ENCODE assay signal across 23 cellular contexts in genomic region chr14:24741871-24742270, GRCh38.
DNase-seq lines count a peak whose midpoint lies in the region; TF ChIP-seq lines count a peak whose summit lies in the region.
"Had no signal": no experiment of that assay in that cellular context is flagged by ENCODE, and none has a peak within 500 bp of the region (broad histone marks: within the 10 kb centered on the region; RNA-seq: fewer than 3 reads in every experiment).

No MANE protein-coding gene starts in this region.

- H3K27ac Mint-ChIP-seq in Calu3 (ENCODE audit: unreplicated experiment) = no peak overlapping the region
- H3K27ac Mint-ChIP-seq in CD8-positive, alpha-beta memory T cell = no peak overlapping the region
- H3K27ac Mint-ChIP-seq: activated CD4-positive, alpha-beta T cell treated with anti-CD3 and anti-CD28 coated beads for 36 hours; neural progenitor cell; T-helper 17 cell had no signal

- CTCF ChIA-PET in Calu3 (lab: Charles Lee) = no interaction called here
- CTCF ChIA-PET in CD8-positive, alpha-beta memory T cell (lab: Charles Lee) = no interaction called here

- H3K4me3 Mint-ChIP-seq in Calu3 (ENCODE audit: low read depth, unreplicated experiment) = no peak overlapping the region
- no peak overlapping the region for H3K4me3 Mint-ChIP-seq in CD8-positive, alpha-beta memory T cell
- H3K4me3 Mint-ChIP-seq: activated CD4-positive, alpha-beta T cell treated with anti-CD3 and anti-CD28 coated beads for 36 hours; CD14-positive monocyte; neural progenitor cell; T-helper 17 cell had no signal

- intact Hi-C loops in Calu3 (cut with micrococcal nuclease; ENCODE audit: unreplicated experiment) = no loop called here

- no peak overlapping the region for H3K27ac ChIP-seq in epithelial cell of prostate
- H3K27ac ChIP-seq in CD8-positive, alpha-beta memory T cell (ENCODE audit: low read depth, low read length) = no peak overlapping the region
- H3K27ac ChIP-seq: breast epithelium, neural progenitor cell, right atrium auricular region, tibial nerve had no signal

- no TSS peak for BruUV-seq in Calu3 (replicated peaks; lab: Mats Ljungman, UMichigan)

- peaks cover 3% of the 10 kb centered on the region for H3K27me3 ChIP-seq in CD8-positive, alpha-beta memory T cell (ENCODE audit: insufficient read depth, low read length, poor library complexity, severe bottlenecking)
- H3K27me3 ChIP-seq: breast epithelium, neural progenitor cell, right atrium auricular region, tibial nerve had no signal

- H3K36me3 ChIP-seq in CD8-positive, alpha-beta memory T cell (ENCODE audit: insufficient read depth, low read length) = no peaks in the 10 kb centered on the region
- H3K36me3 ChIP-seq: breast epithelium, neural progenitor cell, right atrium auricular region, tibial nerve had no signal

- no peaks in the 10 kb centered on the region for H3K9me3 Mint-ChIP-seq in Calu3 (ENCODE audit: low read depth, unreplicated experiment)
- H3K9me3 Mint-ChIP-seq in CD8-positive, alpha-beta memory T cell = peaks cover 0 to 2% (median 0%) of the 10 kb centered on the region in 5 donors
- H3K9me3 Mint-ChIP-seq: neural progenitor cell had no signal

- no peaks in the 10 kb centered on the region for H3K36me3 Mint-ChIP-seq in Calu3 (ENCODE audit: insufficient read depth, unreplicated experiment)
- peaks cover 0 to 6% (median 0%) of the 10 kb centered on the region in 3 donors for H3K36me3 Mint-ChIP-seq in CD8-positive, alpha-beta memory T cell
- H3K36me3 Mint-ChIP-seq: CD14-positive monocyte, neural progenitor cell had no signal

- POLR2A ChIA-PET in CD8-positive, alpha-beta memory T cell (lab: Charles Lee) = no interaction called here

- no peak for TF ChIP-seq CTCF in Calu3 (IDR thresholded peaks at IDR 0.05; ENCODE audit: unreplicated experiment)

- H3K4me3 ChIP-seq in CD8-positive, alpha-beta memory T cell (ENCODE audit: low read length) = no peak overlapping the region
- H3K4me3 ChIP-seq: breast epithelium, neural progenitor cell, right atrium auricular region, tibial nerve had no signal

- H3K4me1 Mint-ChIP-seq in Calu3 (ENCODE audit: low read depth, unreplicated experiment) = no peaks in the 10 kb centered on the region
- no peaks in the 10 kb centered on the region for H3K4me1 Mint-ChIP-seq in CD8-positive, alpha-beta memory T cell
- H3K4me1 Mint-ChIP-seq: activated CD4-positive, alpha-beta T cell treated with anti-CD3 and anti-CD28 coated beads for 36 hours; CD14-positive monocyte; neural progenitor cell; T-helper 17 cell had no signal

- no peaks in the 10 kb centered on the region for H3K9me3 ChIP-seq in CD8-positive, alpha-beta memory T cell (ENCODE audit: low read length)
- H3K9me3 ChIP-seq: breast epithelium, right atrium auricular region had no signal

- peaks cover 54% of the 10 kb centered on the region for H3K27me3 Mint-ChIP-seq in Calu3 (ENCODE audit: unreplicated experiment)
- peaks cover 6 to 49% of the 10 kb centered on the region in 2 donors for H3K27me3 Mint-ChIP-seq in CD8-positive, alpha-beta memory T cell

- peak; percentile 23 for DNase-seq in ELR (ENCODE audit: low read depth)
- DNase-seq in MV-4-11 (lab: John Stamatoyannopoulos, UW) = peak; percentile 20
- peak; percentile 24 for DNase-seq in epithelial cell of prostate (ENCODE audit: low read depth, low spot score)
- DNase-seq in renal cortical epithelial cell (ENCODE audit: low read depth) = peak; percentile 66
- DNase-seq in stimulated activated CD4-positive, alpha-beta T cell treated with anti-CD3 and anti-CD28 coated beads, Interleukin-15, amount 100 ng/mL, for 24 hours = no peak
- DNase-seq in Calu3 = no peak
- DNase-seq in COR-L47 (lab: John Stamatoyannopoulos, UW) = no peak
- DNase-seq in CD8-positive, alpha-beta memory T cell = no peak
- DNase-seq: activated CD4-positive, alpha-beta T cell treated with anti-CD3 and anti-CD28 coated beads for 36 hours; activated CD8-positive, alpha-beta memory T cell treated with anti-CD3 and anti-CD28 coated beads, Interleukin-2, amount 50 U/mL, for 48 hours; activated naive CD4-positive, alpha-beta T cell treated with Interleukin-2 at 50 U/mL for 16 hours; mesenchymal stem cell; NCI-H146; NCI-H345; SHP77; stimulated activated CD4-positive, alpha-beta T cell treated with anti-CD3 and anti-CD28 coated beads, Interleukin-4, amount 100 ng/mL, for 1 hour; stimulated activated CD8-positive, alpha-beta memory T cell treated with anti-CD3 and anti-CD28 coated beads, Interleukin-4, amount 100 ng/mL, for 48 hours; T-helper 17 cell had no signal

- H3K4me1 ChIP-seq in CD8-positive, alpha-beta memory T cell (ENCODE audit: insufficient read depth, low read length) = no peaks in the 10 kb centered on the region
- H3K4me1 ChIP-seq: breast epithelium, neural progenitor cell, right atrium auricular region, tibial nerve had no signal

Comparison
In these comparisons a context has a peak if more than half of its experiments do, and no peak if none do; other contexts are left out.
1. DNase-seq: peak in ELR (single experiment), MV-4-11 (single experiment), epithelial cell of prostate (single experiment) and renal cortical epithelial cell (single experiment); none in stimulated activated CD4-positive, alpha-beta T cell treated with anti-CD3 and anti-CD28 coated beads, Interleukin-15, amount 100 ng/mL, for 24 hours (single experiment), Calu3 (single experiment), COR-L47 (single experiment) and CD8-positive, alpha-beta memory T cell (0 of 5).